10 cellular contexts compared by ENCODE assay signal in genomic region chr1:66335125-66335524, GRCh38.
DNase-seq lines count a peak whose midpoint lies in the region; ATAC-seq, FAIRE-seq and TF ChIP-seq lines count a peak whose summit lies in the region.
"Had no signal": no experiment of that assay in that cellular context is flagged by ENCODE, and none has a peak within 500 bp of the region (broad histone marks: within the 10 kb centered on the region; RNA-seq: fewer than 3 reads in every experiment).

No MANE protein-coding gene starts in this region.

- no peaks in the 10 kb centered on the region for H3K27me3 ChIP-seq in right atrium auricular region
- H3K27me3 ChIP-seq in mucosa of rectum (ENCODE audit: control insufficient read depth in 2 of 2, insufficient read depth in 2 of 2, low read length in 2 of 2), result no peaks in the 10 kb centered on the region

- H3K4me1 ChIP-seq in right atrium auricular region (peaks cover 0 to 79% of the 10 kb centered on the region in 2 donors), mucosa of rectum (ENCODE audit: control insufficient read depth in 2 of 2, insufficient read depth in 2 of 2, low read length in 2 of 2) (peaks cover 0 to 6% of the 10 kb centered on the region in 2 donors), urinary bladder (ENCODE audit: insufficient read depth) (no peaks in the 10 kb centered on the region)

- peaks cover 43% of the 10 kb centered on the region for H3K36me3 Mint-ChIP-seq in activated naive CD8-positive, alpha-beta T cell treated with anti-CD3 and anti-CD28 coated beads, Interleukin-2, amount 50 U/mL, for 24 hours (ENCODE audit: low read depth)

- no peak for TF ChIP-seq CTCF in right atrium auricular region (IDR thresholded peaks at IDR 0.05)

- DNase-seq in right atrium auricular region (ENCODE audit: low spot score), result no peak
- DNase-seq in left cardiac atrium, result no peak
- no peak for DNase-seq in activated naive CD8-positive, alpha-beta T cell treated with anti-CD3 and anti-CD28 coated beads, Interleukin-2, amount 50 U/mL, for 24 hours
- DNase-seq in urothelium cell line (ENCODE audit: low spot score), result no peak
- no peak for DNase-seq in NCI-H1930 (lab: John Stamatoyannopoulos, UW)
- DNase-seq: mesenchymal stem cell, T1000 had no signal

- no peaks in the 10 kb centered on the region for H3K9me3 Mint-ChIP-seq in activated naive CD8-positive, alpha-beta T cell treated with anti-CD3 and anti-CD28 coated beads, Interleukin-2, amount 50 U/mL, for 24 hours

- no peaks in the 10 kb centered on the region for H3K27me3 Mint-ChIP-seq in activated naive CD8-positive, alpha-beta T cell treated with anti-CD3 and anti-CD28 coated beads, Interleukin-2, amount 50 U/mL, for 24 hours

- FAIRE-seq in urothelium cell line (lab: Jason Lieb, UNC), result no peak

- no peaks in the 10 kb centered on the region for H3K36me3 ChIP-seq in right atrium auricular region
- H3K36me3 ChIP-seq in mucosa of rectum (ENCODE audit: control insufficient read depth in 2 of 2, insufficient read depth in 2 of 2, low read length in 2 of 2), result no peaks in the 10 kb centered on the region
- no peaks in the 10 kb centered on the region for H3K36me3 ChIP-seq in urinary bladder (ENCODE audit: insufficient read depth)

- H3K9me3 ChIP-seq in right atrium auricular region (no peaks in the 10 kb centered on the region), mucosa of rectum (ENCODE audit: control insufficient read depth in 2 of 2, low read length in 2 of 2) (no peaks in the 10 kb centered on the region)

- WGBS in urinary bladder, result 75% methylated on average over 2 of the region's 2 CpGs

- H3K4me1 Mint-ChIP-seq in activated naive CD8-positive, alpha-beta T cell treated with anti-CD3 and anti-CD28 coated beads, Interleukin-2, amount 50 U/mL, for 24 hours, result peaks cover 72% of the 10 kb centered on the region

- ATAC-seq in left cardiac atrium, result no peak
- ATAC-seq in activated naive CD8-positive, alpha-beta T cell treated with anti-CD3 and anti-CD28 coated beads, Interleukin-2, amount 50 U/mL, for 24 hours, result no peak
- ATAC-seq in GM18519 (IDR thresholded peaks at IDR 0.05; ENCODE audit: low FRiP score, unreplicated experiment), result no peak

- intact Hi-C loops in left cardiac atrium (cut with DNase I), result loop anchor here in 1 of 2 donors (1.0 kb wide), 1 partner anchor 64 kb away; no protein-coding TSS in a partner anchor

- H3K9ac ChIP-seq in mucosa of rectum (ENCODE audit: low read depth in 1 of 2, low read length in 2 of 2), result peak overlapping the region; percentile 42 to 50

- H3K27ac Mint-ChIP-seq in activated naive CD8-positive, alpha-beta T cell treated with anti-CD3 and anti-CD28 coated beads, Interleukin-2, amount 50 U/mL, for 24 hours, result peak overlapping the region; percentile 93

- H3K4me3 ChIP-seq in right atrium auricular region (peak overlapping the region; percentile 60 to 62), mucosa of rectum (ENCODE audit: low read length in 2 of 2) (peak overlapping the region; percentile 38 to 89), urinary bladder (ENCODE audit: low read depth, low read length) (no peak overlapping the region)

- H3K27ac ChIP-seq in right atrium auricular region (peak overlapping the region; percentile 88 to 94), mucosa of rectum (ENCODE audit: low read depth in 2 of 2, low read length in 2 of 2) (peak overlapping the region; percentile 82 to 86), urinary bladder (ENCODE audit: low read depth) (peak overlapping the region; percentile 45)

- peak overlapping the region; percentile 94 for H3K4me3 Mint-ChIP-seq in activated naive CD8-positive, alpha-beta T cell treated with anti-CD3 and anti-CD28 coated beads, Interleukin-2, amount 50 U/mL, for 24 hours
